In genomic region chr3:6491768-6492167, GRCh38 we compare ENCODE assay signal across 15 cellular contexts.
DNase-seq lines count a peak whose midpoint lies in the region; ATAC-seq and TF ChIP-seq lines count a peak whose summit lies in the region.
"Had no signal": no experiment of that assay in that cellular context is flagged by ENCODE, and none has a peak within 500 bp of the region (broad histone marks: within the 10 kb centered on the region; RNA-seq: fewer than 3 reads in every experiment).

No MANE protein-coding gene starts in this region.

- CTCF ChIA-PET in CD8-positive, alpha-beta memory T cell (lab: Charles Lee), result no interaction called here
- CTCF ChIA-PET in WTC11 (lab: Charles Lee), result no interaction called here

- H3K4me1 ChIP-seq in CD8-positive, alpha-beta memory T cell (ENCODE audit: insufficient read depth, low read length), result no peaks in the 10 kb centered on the region
- 0 out of 2 replicates have a peak, but pooled peaks cover 5% of the 10 kb centered on the region for H3K4me1 ChIP-seq in HUES64 (ENCODE audit: insufficient read depth, low read length)
- H3K4me1 ChIP-seq: BLaER1 had no signal

- H3K27me3 Mint-ChIP-seq in CD8-positive, alpha-beta memory T cell, result peaks cover 0 to 1% of the 10 kb centered on the region in 2 donors
- peaks cover 10% of the 10 kb centered on the region for H3K27me3 Mint-ChIP-seq in WTC11 (ENCODE audit: low read depth)
- H3K27me3 Mint-ChIP-seq in nephron progenitor cell (ENCODE audit: low read depth, poor library complexity), result no peaks in the 10 kb centered on the region

- no peaks in the 10 kb centered on the region for H3K36me3 ChIP-seq in CD8-positive, alpha-beta memory T cell (ENCODE audit: insufficient read depth, low read length)
- H3K36me3 ChIP-seq in HUES64 (ENCODE audit: insufficient read depth, low read length), result 0 out of 2 replicates have a peak, but pooled peaks cover 5% of the 10 kb centered on the region
- H3K36me3 ChIP-seq: BLaER1 had no signal

- 96% methylated on average over 2 of the region's 2 CpGs for WGBS in HUES64

- no peak overlapping the region for H3K27ac Mint-ChIP-seq in CD8-positive, alpha-beta memory T cell
- H3K27ac Mint-ChIP-seq in WTC11 (no peak overlapping the region), nephron progenitor cell (no peak overlapping the region)
- H3K27ac Mint-ChIP-seq: CD8-positive, alpha-beta T cell had no signal

- TF ChIP-seq CTCF in WTC11 (IDR thresholded peaks at IDR 0.05) (no peak), nephron progenitor cell (IDR thresholded peaks at IDR 0.05) (no peak)

- H3K27me3 ChIP-seq in CD8-positive, alpha-beta memory T cell (ENCODE audit: insufficient read depth, low read length, poor library complexity, severe bottlenecking), result no peaks in the 10 kb centered on the region
- H3K27me3 ChIP-seq in HUES64 (ENCODE audit: insufficient read depth, low read length), result no peaks in the 10 kb centered on the region
- H3K27me3 ChIP-seq: BLaER1 had no signal

- no peaks in the 10 kb centered on the region for H3K9me3 ChIP-seq in CD8-positive, alpha-beta memory T cell (ENCODE audit: low read length)
- H3K9me3 ChIP-seq in HUES64 (ENCODE audit: insufficient read depth, low read depth, low read length), result no peaks in the 10 kb centered on the region
- H3K9me3 ChIP-seq: BLaER1 had no signal

- H3K4me3 ChIP-seq in CD8-positive, alpha-beta memory T cell (ENCODE audit: low read length), result no peak overlapping the region
- peak overlapping the region; percentile 61 for H3K4me3 ChIP-seq in HUES64 (ENCODE audit: low read length)
- H3K4me3 ChIP-seq: BLaER1 had no signal

- no peak for ATAC-seq in WTC11
- ATAC-seq: CD8-positive, alpha-beta T cell had no signal

- peak overlapping the region; percentile 26 for H3K27ac ChIP-seq in CD8-positive, alpha-beta memory T cell (ENCODE audit: low read depth, low read length)
- no peak overlapping the region for H3K27ac ChIP-seq in HUES64 (ENCODE audit: low read depth, low read length)
- H3K27ac ChIP-seq: BLaER1 had no signal

- POLR2A ChIA-PET in CD8-positive, alpha-beta memory T cell (lab: Charles Lee), result no interaction called here
- POLR2A ChIA-PET in WTC11 (lab: Charles Lee), result no interaction called here

- no peaks in the 10 kb centered on the region for H3K4me1 Mint-ChIP-seq in CD8-positive, alpha-beta memory T cell
- H3K4me1 Mint-ChIP-seq in WTC11 (peaks cover 14% of the 10 kb centered on the region; the same call in 1 of the 2 replicates), nephron progenitor cell (peaks cover 10% of the 10 kb centered on the region)

- H3K9ac ChIP-seq in HUES64 (ENCODE audit: low read depth, low read length), result no peak overlapping the region
- H3K9ac ChIP-seq: BLaER1 had no signal

- peaks cover 3 to 18% (median 14%) of the 10 kb centered on the region in 5 donors for H3K9me3 Mint-ChIP-seq in CD8-positive, alpha-beta memory T cell
- H3K9me3 Mint-ChIP-seq in WTC11, result peaks cover 52% of the 10 kb centered on the region
- H3K9me3 Mint-ChIP-seq in nephron progenitor cell, result peaks cover 26% of the 10 kb centered on the region

- no peak for DNase-seq in CD8-positive, alpha-beta memory T cell
- no peak for DNase-seq in WTC11 (ENCODE audit: low spot score)
- no peak for DNase-seq in nephron progenitor cell
- DNase-seq in activated CD4-positive, alpha-beta T cell treated with anti-CD3 and anti-CD28 coated beads for 4 hours, result no peak
- DNase-seq in NCI-H1930 (lab: John Stamatoyannopoulos, UW), result no peak
- no peak for DNase-seq in LoVo (ENCODE audit: low spot score)
- DNase-seq: CD8-positive, alpha-beta T cell; DND-41; GDM1; MV-4-11; NCI-H1417; NCI-H2081; SHP77 treated with DMSO at 0.1 percent for 48 hours had no signal

- H3K36me3 Mint-ChIP-seq in CD8-positive, alpha-beta memory T cell, result no peaks in the 10 kb centered on the region
- peaks cover 50% of the 10 kb centered on the region for H3K36me3 Mint-ChIP-seq in WTC11
- H3K36me3 Mint-ChIP-seq in nephron progenitor cell (ENCODE audit: low read depth), result peaks cover 17% of the 10 kb centered on the region
- H3K36me3 Mint-ChIP-seq: CD8-positive, alpha-beta T cell had no signal

- no peak overlapping the region for H3K4me3 Mint-ChIP-seq in CD8-positive, alpha-beta memory T cell
- H3K4me3 Mint-ChIP-seq in WTC11 (peak overlapping the region; percentile 29), nephron progenitor cell (peak overlapping the region; percentile 45)
- H3K4me3 Mint-ChIP-seq: CD8-positive, alpha-beta T cell had no signal

TF ChIP-seq in WTC11, 78 proteins besides CTCF, POLR2A, EP300 and RAD21 (continues in another document):
- TF ChIP-seq RELA (CRISPR knock-in tag; IDR thresholded peaks at IDR 0.05; ENCODE audit: borderline replicate concordance) (no peak), FOXP4 (CRISPR knock-in tag; IDR thresholded peaks at IDR 0.05) (no peak), NFYB (CRISPR knock-in tag; conservative IDR thresholded peaks at IDR 0.05; ENCODE audit: low read depth) (no peak), ATF1 (CRISPR knock-in tag; IDR thresholded peaks at IDR 0.05) (no peak), NR3C1 (CRISPR knock-in tag; conservative IDR thresholded peaks at IDR 0.05; ENCODE audit: low read depth) (no peak), MLX (CRISPR knock-in tag; IDR thresholded peaks at IDR 0.05) (no peak), ERG (CRISPR knock-in tag; IDR thresholded peaks at IDR 0.05) (no peak), NFE2L1 (CRISPR knock-in tag; IDR thresholded peaks at IDR 0.05) (no peak), CBFB (CRISPR knock-in tag; IDR thresholded peaks at IDR 0.05; ENCODE audit: low read depth) (no peak), MAX (CRISPR knock-in tag; IDR thresholded peaks at IDR 0.05) (no peak), ETV6 (CRISPR knock-in tag; IDR thresholded peaks at IDR 0.05) (no peak), PREB (CRISPR knock-in tag; IDR thresholded peaks at IDR 0.05; ENCODE audit: borderline replicate concordance) (no peak), FOXK1 (CRISPR knock-in tag; IDR thresholded peaks at IDR 0.05) (no peak), ZMAT4 (CRISPR knock-in tag; IDR thresholded peaks at IDR 0.05) (no peak)

Comparison
In these comparisons a context has a peak if more than half of its experiments do, and no peak if none do; other contexts are left out.
1. H3K4me3 Mint-ChIP-seq: peak in WTC11 (single experiment) and nephron progenitor cell (single experiment); none in CD8-positive, alpha-beta memory T cell (0 of 7).